14 cellular contexts compared by ENCODE assay signal in genomic region chr11:10777806-10778205, GRCh38. TPM values are rescaled to one million over a fixed set of nuclear protein-coding genes. Genes with fewer than 3 reads are reported as not detected.
DNase-seq lines count a peak whose midpoint lies in the region; ATAC-seq and TF ChIP-seq lines count a peak whose summit lies in the region.
"Had no signal": no experiment of that assay in that cellular context is flagged by ENCODE, and none has a peak within 500 bp of the region (broad histone marks: within the 10 kb centered on the region; RNA-seq: fewer than 3 reads in every experiment).

No MANE protein-coding gene starts in this region.

- H3K36me3 ChIP-seq in breast epithelium = no peaks in the 10 kb centered on the region
- H3K36me3 ChIP-seq in mammary epithelial cell (ENCODE audit: insufficient read depth, low read length) = peaks cover 32% of the 10 kb centered on the region
- peaks cover 67% of the 10 kb centered on the region for H3K36me3 ChIP-seq in mesodermal cell (ENCODE audit: control insufficient read depth, insufficient read depth, low read length)
- no peaks in the 10 kb centered on the region for H3K36me3 ChIP-seq in uterus
- H3K36me3 ChIP-seq in H7 (replicated peaks; ENCODE audit: control insufficient read depth, insufficient read depth, low read length) = peaks cover 15% of the 10 kb centered on the region

- intact Hi-C loops in breast epithelium (cut with DNase I; ENCODE audit: low total_unique reads) (no loop called here), mammary epithelial cell (cut with micrococcal nuclease) (no loop called here), dorsolateral prefrontal cortex (cut with DNase I) (no loop called here), uterus (cut with DNase I; ENCODE audit: low total_unique reads) (no loop called here)

- TF ChIP-seq POLR2A in breast epithelium (IDR thresholded peaks at IDR 0.05) (no peak), uterus (IDR thresholded peaks at IDR 0.05) (no peak)

- WGBS in mammary epithelial cell (ENCODE audit: low coverage, missing lambda C conversion rate) = 74% methylated on average over 6 of the region's 6 CpGs
- 91 to 94% methylated on average over 2 to 4 of the region's 6 CpGs for WGBS in mesodermal cell (ENCODE audit: insufficient coverage in 2 of 2), 2 experiments

- no peak overlapping the region for H3K4me2 ChIP-seq in mammary epithelial cell (ENCODE audit: insufficient read depth, low read depth, low read length)
- H3K4me2 ChIP-seq: A549 had no signal

- H4K20me1 ChIP-seq in mammary epithelial cell (ENCODE audit: insufficient read depth, low read length) = no peaks in the 10 kb centered on the region

- H3K9me3 ChIP-seq in breast epithelium (no peaks in the 10 kb centered on the region), mammary epithelial cell (replicated peaks; ENCODE audit: insufficient read depth, low read length) (no peaks in the 10 kb centered on the region), mesodermal cell (ENCODE audit: control insufficient read depth, low read length) (no peaks in the 10 kb centered on the region), uterus (no peaks in the 10 kb centered on the region)
- H3K9me3 ChIP-seq: A549, pancreas had no signal

- CTCF ChIA-PET in mammary epithelial cell (lab: Charles Lee; ENCODE audit: low non-redundant PET) = no interaction called here

- H3K9ac ChIP-seq in mammary epithelial cell (ENCODE audit: insufficient read depth, low read length) = no peak overlapping the region

- BruUV-seq in mammary epithelial cell (replicated peaks; lab: Mats Ljungman, UMichigan) = no TSS peak

- dilution Hi-C loops in mammary epithelial cell (cut with HindIII; ENCODE audit: low sequenced_read_pairs) = no loop called here

- H3K27me3 ChIP-seq in breast epithelium (no peaks in the 10 kb centered on the region), mammary epithelial cell (ENCODE audit: insufficient read depth, low read length) (no peaks in the 10 kb centered on the region), dorsolateral prefrontal cortex (no peaks in the 10 kb centered on the region), uterus (no peaks in the 10 kb centered on the region), H7 (ENCODE audit: control insufficient read depth, insufficient read depth, low read length) (no peaks in the 10 kb centered on the region)
- H3K27me3 ChIP-seq: pancreas had no signal

- ATAC-seq in GM18498 (IDR thresholded peaks at IDR 0.05; ENCODE audit: unreplicated experiment) (no peak), GM19324 (IDR thresholded peaks at IDR 0.05; ENCODE audit: low FRiP score, unreplicated experiment) (no peak)
- ATAC-seq: A549 had no signal

- H3K4me1 ChIP-seq in breast epithelium (no peaks in the 10 kb centered on the region), mammary epithelial cell (ENCODE audit: insufficient read depth, low read length) (no peaks in the 10 kb centered on the region), mesodermal cell (ENCODE audit: control insufficient read depth, insufficient read depth, low read length, poor library complexity, severe bottlenecking) (peaks cover 15% of the 10 kb centered on the region), uterus (no peaks in the 10 kb centered on the region)
- H3K4me1 ChIP-seq: A549, pancreas had no signal

- TF ChIP-seq CTCF in breast epithelium (IDR thresholded peaks at IDR 0.05) (no peak), mammary epithelial cell (conservative IDR thresholded peaks at IDR 0.05 in 1 of 2, IDR thresholded peaks at IDR 0.05 in 1 of 2; ENCODE audit: extremely low read depth in 1 of 2, insufficient read depth in 1 of 2, low read depth in 1 of 2, low read length in 2 of 2) (no peak), dorsolateral prefrontal cortex (IDR thresholded peaks at IDR 0.05 in 54 of 56, conservative IDR thresholded peaks at IDR 0.05 in 2 of 56; ENCODE audit: low read depth in 1 of 56, partially characterized antibody in 56 of 56) (no peak), uterus (IDR thresholded peaks at IDR 0.05) (no peak)

- H3K79me2 ChIP-seq in mammary epithelial cell (ENCODE audit: insufficient read depth, low read length) = no peaks in the 10 kb centered on the region

- no peak overlapping the region for H2AFZ ChIP-seq in mammary epithelial cell (ENCODE audit: low read depth, low read length)

- in situ Hi-C loops in mammary epithelial cell (cut with MboI; ENCODE audit: low sequenced_read_pairs in 2 of 2) = loop anchor here (25.0 kb wide), 2 partner anchors 484 to 1009 kb away; no protein-coding TSS in a partner anchor

- H3K27ac ChIP-seq in breast epithelium (peak overlapping the region; percentile 45 to 81), mammary epithelial cell (ENCODE audit: insufficient read depth, low read depth, low read length) (no peak overlapping the region), dorsolateral prefrontal cortex (peak overlapping the region in 39 of 59 donors; percentile 1 to 79 (median 51)), mesodermal cell (ENCODE audit: low read depth, low read length, severe bottlenecking) (peak overlapping the region; percentile 82), uterus (peak overlapping the region; percentile 14 to 74)
- H3K27ac ChIP-seq: A549, pancreas had no signal

- DNase-seq in breast epithelium (ENCODE audit: low spot score in 2 of 2) = no peak
- DNase-seq in mammary epithelial cell = no peak
- no peak for DNase-seq in dorsolateral prefrontal cortex
- DNase-seq in uterus = no peak
- no peak for DNase-seq in H7
- DNase-seq: activated CD4-positive, alpha-beta T cell treated with anti-CD3 and anti-CD28 coated beads, Interleukin-2, amount 50 U/mL, for 48 hours; kidney glomerular epithelial cell; NCI-H1436; NCI-H748 treated with DMSO at 0.1 percent for 48 hours; pancreas had no signal

- no peak overlapping the region for H3K4me3 ChIP-seq in breast epithelium
- no peak overlapping the region for H3K4me3 ChIP-seq in mammary epithelial cell (replicated peaks in 1 of 3; ENCODE audit: insufficient read depth in 1 of 3, low read depth in 2 of 3, low read length in 3 of 3)
- no peak overlapping the region for H3K4me3 ChIP-seq in dorsolateral prefrontal cortex
- no peak overlapping the region for H3K4me3 ChIP-seq in mesodermal cell (ENCODE audit: extremely low read depth, insufficient read depth, low read length, poor library complexity, severe bottlenecking)
- H3K4me3 ChIP-seq in uterus = no peak overlapping the region
- H3K4me3 ChIP-seq in H7 (ENCODE audit: insufficient read depth, low read depth, low read length) = no peak overlapping the region
- H3K4me3 ChIP-seq: A549, pancreas had no signal

RNA-seq across cellular contexts. Expression of gene CTR9, which starts 26.8 kb away (rescaled TPM):
- 10 to 100 TPM; 24.6 to 35.0 (median 28.5) TPM for total RNA-seq in breast epithelium
- 10 to 100 TPM; 29.5 to 29.9 TPM for total RNA-seq in mammary epithelial cell
- polyA plus RNA-seq in mammary epithelial cell = 9.2 TPM
- polyA minus RNA-seq in mammary epithelial cell = 39.6 TPM
- 10 to 100 TPM; 20.3 to 43.5 (median 27.9) TPM for total RNA-seq in dorsolateral prefrontal cortex
- polyA plus RNA-seq in mesodermal cell (2013, experiment 1 of 2) = 33.8 TPM
- polyA plus RNA-seq in mesodermal cell (2013, experiment 2 of 2) = 33.3 TPM
- 10 to 100 TPM; 22.0 to 48.6 (median 38.5) TPM for total RNA-seq in uterus
- 20.5 and 21.5 TPM in 2 replicates for total RNA-seq in H7 (2014; rRNA removed; shearing (Covaris generic))

RNA-seq across cellular contexts. Expression of gene EIF4G2, which starts 30.9 kb away (rescaled TPM):
- total RNA-seq in breast epithelium = 100 to 1,000 TPM; 385 to 456 (median 416) TPM
- 100 to 1,000 TPM; 737 to 956 TPM for total RNA-seq in mammary epithelial cell
- 444 TPM for polyA plus RNA-seq in mammary epithelial cell
- polyA minus RNA-seq in mammary epithelial cell = 1,074 TPM
- total RNA-seq in dorsolateral prefrontal cortex = 100 to 1,000 TPM; 452 to 826 (median 596) TPM
- 833 TPM for polyA plus RNA-seq in mesodermal cell (2013, experiment 1 of 2)
- polyA plus RNA-seq in mesodermal cell (2013, experiment 2 of 2) = 863 TPM
- total RNA-seq in uterus = 100 to 1,000 TPM; 286 to 726 (median 581) TPM
- 768 and 799 TPM in 2 replicates for total RNA-seq in H7 (2014; rRNA removed; shearing (Covaris generic))
